Comparison of ENCODE assay signal across 11 cellular contexts in the genomic region with DNA sequence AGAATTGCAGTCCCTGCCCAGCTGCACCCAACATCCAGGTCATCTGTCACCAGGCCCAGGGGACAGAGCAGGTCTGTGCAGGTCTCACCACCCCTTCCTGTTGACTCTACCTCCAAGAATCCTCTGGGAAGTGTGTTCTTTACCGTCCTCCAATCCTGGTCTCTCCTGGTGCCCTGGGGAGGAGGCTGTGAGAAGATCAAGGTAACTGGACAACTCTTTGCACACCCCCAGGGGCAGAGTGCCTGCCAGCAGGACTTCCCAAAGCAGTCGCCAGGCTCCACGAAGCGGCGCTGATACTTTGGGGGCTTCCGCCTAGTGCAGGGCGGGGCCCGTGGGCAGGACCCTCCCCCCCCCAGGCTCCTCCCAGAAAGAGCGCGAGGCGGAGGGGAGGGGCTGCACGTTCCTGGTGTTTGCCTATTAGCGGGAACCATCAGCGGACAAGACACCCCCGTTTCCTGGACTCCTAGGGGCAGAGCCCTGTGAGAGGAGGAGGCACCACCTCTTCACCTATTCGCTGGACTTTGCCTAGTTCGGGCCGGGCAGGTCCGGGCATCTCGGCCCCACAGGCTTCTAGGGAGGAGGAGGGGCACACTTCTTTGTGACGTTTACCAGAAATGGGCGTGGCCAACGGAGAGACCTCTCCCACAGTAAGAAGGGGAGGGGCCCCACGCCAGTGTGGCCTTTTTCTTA.
DNase-seq lines count a peak whose midpoint lies in the region; ATAC-seq, FAIRE-seq and TF ChIP-seq lines count a peak whose summit lies in the region.
"Had no signal": no experiment of that assay in that cellular context is flagged by ENCODE, and none has a peak within 500 bp of the region (broad histone marks: within the 10 kb centered on the region; RNA-seq: fewer than 3 reads in every experiment).

No MANE protein-coding gene starts in this region.

- TF ChIP-seq CTCF in mucosa of descending colon (IDR thresholded peaks at IDR 0.05), result no peak

- no peaks in the 10 kb centered on the region for H3K4me1 Mint-ChIP-seq in activated naive CD8-positive, alpha-beta T cell treated with anti-CD3 and anti-CD28 coated beads, Interleukin-2, amount 10 ng/mL, durations not matched to agents 7 days and 5 days
- H3K4me1 Mint-ChIP-seq in activated naive CD8-positive, alpha-beta T cell treated with anti-CD3 and anti-CD28 coated beads for 36 hours, result no peaks in the 10 kb centered on the region

- no peak overlapping the region for H3K4me3 ChIP-seq in mucosa of descending colon

- no peaks in the 10 kb centered on the region for H3K4me1 ChIP-seq in mucosa of descending colon (ENCODE audit: low read depth)

- H3K27me3 Mint-ChIP-seq in activated naive CD8-positive, alpha-beta T cell treated with anti-CD3 and anti-CD28 coated beads, Interleukin-2, amount 10 ng/mL, durations not matched to agents 7 days and 5 days, result peaks cover 5% of the 10 kb centered on the region
- peaks cover 45% of the 10 kb centered on the region for H3K27me3 Mint-ChIP-seq in activated naive CD8-positive, alpha-beta T cell treated with anti-CD3 and anti-CD28 coated beads for 36 hours

- H3K4me3 Mint-ChIP-seq in activated naive CD8-positive, alpha-beta T cell treated with anti-CD3 and anti-CD28 coated beads, Interleukin-2, amount 10 ng/mL, durations not matched to agents 7 days and 5 days, result no peak overlapping the region
- no peak overlapping the region for H3K4me3 Mint-ChIP-seq in activated naive CD8-positive, alpha-beta T cell treated with anti-CD3 and anti-CD28 coated beads for 36 hours

- POLR2A ChIA-PET in activated naive CD8-positive, alpha-beta T cell treated with anti-CD3 and anti-CD28 coated beads, Interleukin-2, amount 10 ng/mL, durations not matched to agents 7 days and 5 days (lab: Charles Lee), result no interaction called here

- ATAC-seq in activated naive CD8-positive, alpha-beta T cell treated with anti-CD3 and anti-CD28 coated beads, Interleukin-2, amount 10 ng/mL, durations not matched to agents 7 days and 5 days (ENCODE audit: low read depth), result peak; percentile 14
- peak; percentile 51 for ATAC-seq in mucosa of descending colon
- no peak for ATAC-seq in GM19463 (IDR thresholded peaks at IDR 0.05; ENCODE audit: unreplicated experiment)

- DNase-seq in activated naive CD8-positive, alpha-beta T cell treated with anti-CD3 and anti-CD28 coated beads, Interleukin-2, amount 10 ng/mL, durations not matched to agents 7 days and 5 days, result no peak
- DNase-seq in activated naive CD8-positive, alpha-beta T cell treated with anti-CD3 and anti-CD28 coated beads for 36 hours, result no peak
- DNase-seq in ecto neural progenitor cell (ENCODE audit: low spot score) (peak; percentile 98), mucosa of descending colon (peak in 2 of 3 donors; percentile 33 to 35), urothelium cell line (ENCODE audit: low spot score) (peak; percentile 87), SIG-M5 (lab: John Stamatoyannopoulos, UW) (no peak)
- DNase-seq in stimulated activated CD4-positive, alpha-beta T cell treated with anti-CD3 and anti-CD28 coated beads, Interleukin-4, amount 100 ng/mL, for 4 hours, result no peak
- DNase-seq: DND-41, NCI-H2171 treated with DMSO at 0.1 percent for 48 hours had no signal

- peaks cover 2% of the 10 kb centered on the region for H3K9me3 Mint-ChIP-seq in activated naive CD8-positive, alpha-beta T cell treated with anti-CD3 and anti-CD28 coated beads, Interleukin-2, amount 10 ng/mL, durations not matched to agents 7 days and 5 days
- peaks cover 2% of the 10 kb centered on the region for H3K9me3 Mint-ChIP-seq in activated naive CD8-positive, alpha-beta T cell treated with anti-CD3 and anti-CD28 coated beads for 36 hours

- intact Hi-C loops in mucosa of descending colon (cut with DNase I, micrococcal nuclease), result no loop called here

- no peaks in the 10 kb centered on the region for H3K36me3 ChIP-seq in mucosa of descending colon (ENCODE audit: low read depth)

- H3K36me3 Mint-ChIP-seq in activated naive CD8-positive, alpha-beta T cell treated with anti-CD3 and anti-CD28 coated beads, Interleukin-2, amount 10 ng/mL, durations not matched to agents 7 days and 5 days, result no peaks in the 10 kb centered on the region
- H3K36me3 Mint-ChIP-seq in activated naive CD8-positive, alpha-beta T cell treated with anti-CD3 and anti-CD28 coated beads for 36 hours, result no peaks in the 10 kb centered on the region

- peak; percentile 32 for FAIRE-seq in urothelium cell line (lab: Jason Lieb, UNC)
- FAIRE-seq: frontal cortex had no signal

- H3K9me3 ChIP-seq in mucosa of descending colon, result peaks cover 25% of the 10 kb centered on the region

- no peak overlapping the region for H3K27ac Mint-ChIP-seq in activated naive CD8-positive, alpha-beta T cell treated with anti-CD3 and anti-CD28 coated beads, Interleukin-2, amount 10 ng/mL, durations not matched to agents 7 days and 5 days
- no peak overlapping the region for H3K27ac Mint-ChIP-seq in activated naive CD8-positive, alpha-beta T cell treated with anti-CD3 and anti-CD28 coated beads for 36 hours

Comparison
In these comparisons a context has a peak if more than half of its experiments do, and no peak if none do; other contexts are left out.
1. DNase-seq: peak in ecto neural progenitor cell (single experiment), mucosa of descending colon (2 of 3) and urothelium cell line (single experiment); none in activated naive CD8-positive, alpha-beta T cell treated with anti-CD3 and anti-CD28 coated beads, Interleukin-2, amount 10 ng/mL, durations not matched to agents 7 days and 5 days (single experiment), activated naive CD8-positive, alpha-beta T cell treated with anti-CD3 and anti-CD28 coated beads for 36 hours (single experiment), SIG-M5 (single experiment) and stimulated activated CD4-positive, alpha-beta T cell treated with anti-CD3 and anti-CD28 coated beads, Interleukin-4, amount 100 ng/mL, for 4 hours (0 of 2).